8 cellular contexts compared by ENCODE assay signal in the genomic region with DNA sequence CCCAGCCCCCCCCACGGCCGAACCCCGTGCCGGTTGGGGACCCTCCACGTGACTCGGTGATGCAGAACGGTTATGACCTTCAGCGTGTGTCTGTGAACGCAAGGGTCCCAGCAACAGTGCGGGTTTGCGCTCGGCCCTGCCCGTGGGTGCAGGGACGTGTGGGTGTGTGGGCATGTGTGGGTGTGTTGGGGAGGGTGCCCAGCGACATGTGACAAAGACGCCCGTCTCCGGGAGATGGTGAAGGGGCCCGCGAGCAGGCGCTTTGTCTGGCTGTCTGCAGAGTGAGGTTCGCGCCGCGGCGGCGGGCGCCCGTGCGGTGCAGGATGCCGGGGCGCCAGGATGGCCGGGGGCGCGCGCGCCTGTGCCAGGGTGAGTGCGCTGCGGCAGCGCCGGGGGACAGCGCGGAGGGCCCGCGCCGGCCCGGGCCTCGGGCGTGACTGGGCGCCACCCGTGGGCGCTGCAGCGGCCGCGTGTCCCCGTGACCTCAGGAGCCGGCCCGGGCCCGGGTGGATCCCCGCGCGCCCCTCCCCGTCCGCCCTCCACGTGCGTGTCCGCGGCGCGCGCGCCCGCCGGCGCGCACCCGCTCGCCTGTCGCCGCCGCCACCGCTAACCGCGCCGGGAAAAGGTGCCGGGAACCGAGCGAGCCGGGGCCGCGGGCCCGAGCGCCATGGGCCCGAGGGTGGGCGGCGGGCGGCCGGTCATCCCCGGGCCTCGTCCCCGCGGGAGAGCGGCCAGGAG. TPM values are rescaled to one million over a fixed set of nuclear protein-coding genes. Genes with fewer than 3 reads are reported as not detected.
DNase-seq lines count a peak whose midpoint lies in the region; ATAC-seq lines count a peak whose summit lies in the region.

Gene LRFN4, plus strand, starts transcription at position 569 of the 738 bp plus-strand sequence. CDS start 681 bp downstream, outside the sequence.

- peaks cover 28% of the 10 kb centered on the region for H3K4me1 Mint-ChIP-seq in activated naive CD4-positive, alpha-beta T cell treated with anti-CD3 and anti-CD28 coated beads, Interleukin-2, amount 10 ng/mL, durations not matched to agents 7 days and 5 days

- peak within 1 kb of the TSS; percentile 90 for H3K27ac Mint-ChIP-seq in activated naive CD4-positive, alpha-beta T cell treated with anti-CD3 and anti-CD28 coated beads, Interleukin-2, amount 10 ng/mL, durations not matched to agents 7 days and 5 days

- H3K9me3 Mint-ChIP-seq in activated naive CD4-positive, alpha-beta T cell treated with anti-CD3 and anti-CD28 coated beads, Interleukin-2, amount 10 ng/mL, durations not matched to agents 7 days and 5 days, result no peaks in the 10 kb centered on the region

- peaks cover 3% of the 10 kb centered on the region for H3K27me3 Mint-ChIP-seq in activated naive CD4-positive, alpha-beta T cell treated with anti-CD3 and anti-CD28 coated beads, Interleukin-2, amount 10 ng/mL, durations not matched to agents 7 days and 5 days

- no peaks in the 10 kb centered on the region for H3K36me3 Mint-ChIP-seq in activated naive CD4-positive, alpha-beta T cell treated with anti-CD3 and anti-CD28 coated beads, Interleukin-2, amount 10 ng/mL, durations not matched to agents 7 days and 5 days

- intact Hi-C loops in head of caudate nucleus (cut with DNase I), result loop anchor here (5.0 kb wide), 1 partner anchor 101 kb away; the partner anchor contains the start of gene PC

- peak within 1 kb of the TSS; percentile 86 for H3K4me3 Mint-ChIP-seq in activated naive CD4-positive, alpha-beta T cell treated with anti-CD3 and anti-CD28 coated beads, Interleukin-2, amount 10 ng/mL, durations not matched to agents 7 days and 5 days

- DNase-seq in stimulated activated CD4-positive, alpha-beta T cell treated with anti-CD3 and anti-CD28 coated beads, Interleukin-2, amount 100 ng/mL, for 4 hours (ENCODE audit: low read depth), result peak; percentile 54
- DNase-seq in stimulated activated CD4-positive, alpha-beta T cell treated with anti-CD3 and anti-CD28 coated beads, Interleukin-1b, Interleukin-23, amount 100 ng/mL, for 48 hours, result no peak
- no peak for DNase-seq in NCI-H460 (ENCODE audit: extremely low read depth, low read depth)
- DNase-seq in activated naive CD4-positive, alpha-beta T cell treated with anti-CD3 and anti-CD28 coated beads, Interleukin-2, amount 10 ng/mL, durations not matched to agents 7 days and 5 days, result no peak
- peak in 38 of 42 donors; percentile 29 to 83 (median 68) for DNase-seq in head of caudate nucleus
- no peak for DNase-seq in occipital lobe (lab: John Stamatoyannopoulos, UW)
- no peak for DNase-seq in DMS153 treated with DMSO at 0.1 percent for 48 hours (lab: John Stamatoyannopoulos, UW; ENCODE audit: unreplicated experiment)

- CTCF ChIA-PET in activated naive CD4-positive, alpha-beta T cell treated with anti-CD3 and anti-CD28 coated beads, Interleukin-2, amount 10 ng/mL, durations not matched to agents 7 days and 5 days (lab: Charles Lee), result interaction anchor here (2.5 kb wide), 1 partner anchor 13 kb away, joined by 8 read pairs; the partner anchor contains the start of gene RCE1

- peak; percentile 29 for ATAC-seq in HG02642 (IDR thresholded peaks at IDR 0.05; ENCODE audit: poor library complexity, unreplicated experiment)

RNA-seq across cellular contexts. Expression of gene LRFN4, which starts in this region (rescaled TPM):
- total RNA-seq in NCI-H460 (2014; rRNA removed; shearing (Covaris generic)), result 30.5 and 32.4 TPM in 2 replicates
- 155 and 161 TPM in 2 replicates for polyA plus RNA-seq in NCI-H460 (2014; cell fraction: nucleus; rRNA removed)
- 47.7 TPM for total RNA-seq in occipital lobe

Comparison
In these comparisons a context has a peak if more than half of its experiments do, and no peak if none do; other contexts are left out.
1. DNase-seq: peak in stimulated activated CD4-positive, alpha-beta T cell treated with anti-CD3 and anti-CD28 coated beads, Interleukin-2, amount 100 ng/mL, for 4 hours (single experiment) and head of caudate nucleus (38 of 42); none in stimulated activated CD4-positive, alpha-beta T cell treated with anti-CD3 and anti-CD28 coated beads, Interleukin-1b, Interleukin-23, amount 100 ng/mL, for 48 hours (single experiment), NCI-H460 (single experiment), activated naive CD4-positive, alpha-beta T cell treated with anti-CD3 and anti-CD28 coated beads, Interleukin-2, amount 10 ng/mL, durations not matched to agents 7 days and 5 days (single experiment), occipital lobe (single experiment) and DMS153 treated with DMSO at 0.1 percent for 48 hours (single experiment).